In the genomic region with DNA sequence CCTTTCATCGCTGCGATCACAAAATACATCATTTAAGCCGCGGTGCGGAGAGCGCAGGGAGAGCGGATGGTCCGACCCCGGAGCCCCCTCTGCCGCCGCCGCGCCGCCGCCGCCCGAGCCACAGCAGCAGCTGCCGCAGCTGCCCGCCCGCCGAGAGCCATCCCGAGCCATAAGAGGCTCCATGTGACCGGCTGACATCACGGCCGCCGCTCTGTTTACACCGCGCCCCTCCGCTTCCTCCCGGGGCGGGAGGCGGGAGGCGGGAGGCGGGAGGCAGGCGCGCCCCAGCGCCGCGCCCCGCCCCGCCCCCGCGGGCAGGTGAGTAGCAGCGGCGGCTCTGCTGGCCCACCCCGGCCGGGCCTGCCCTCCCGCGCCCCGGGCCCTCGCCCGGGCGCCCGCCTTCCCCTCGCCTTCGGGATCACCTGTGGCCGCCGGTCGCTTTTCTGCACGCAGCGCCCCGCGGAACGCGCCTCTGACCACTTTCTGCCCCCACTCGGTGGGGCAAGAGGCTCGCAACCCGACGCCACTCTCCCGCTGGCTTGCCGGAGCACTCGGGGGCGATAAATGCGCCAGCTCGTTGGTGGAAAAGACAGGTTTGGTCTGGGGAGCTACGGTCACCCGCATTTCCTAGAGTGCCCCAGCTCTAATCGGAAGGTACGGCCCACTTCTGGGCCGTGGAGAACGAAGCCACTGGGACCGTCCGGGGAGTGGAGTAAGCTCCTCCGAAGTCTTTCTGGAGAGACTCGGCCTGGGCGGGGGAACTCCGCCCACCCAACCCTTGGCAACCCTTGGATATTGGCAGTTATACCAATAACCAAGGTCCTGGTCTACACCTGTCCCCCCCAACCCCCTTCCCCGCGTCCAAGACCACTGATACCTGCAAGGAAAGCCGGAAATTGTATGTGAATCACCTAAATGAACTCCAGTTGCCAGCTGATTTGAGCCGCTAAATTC, we compare ENCODE assay signal across 8 cellular contexts.
DNase-seq lines count a peak whose midpoint lies in the region; ATAC-seq, FAIRE-seq and TF ChIP-seq lines count a peak whose summit lies in the region.

No MANE protein-coding gene starts in this region.

- no peaks in the 10 kb centered on the region for H3K9me1 ChIP-seq in endothelial cell of umbilical vein (replicated peaks; ENCODE audit: control insufficient read depth, extremely low read depth, insufficient read depth, low read length)

- CTCF ChIA-PET in endothelial cell of umbilical vein (lab: Charles Lee), result interaction anchor here (0.7 to 6.1 kb wide), 8 partner anchors 13 to 1241 kb away, joined by 3 to 61 read pairs (median 12); no protein-coding TSS in a partner anchor

- dilution Hi-C loops in endothelial cell of umbilical vein (cut with MboI; ENCODE audit: extremely low pct_ligation_motif_present, low sequenced_read_pairs), result no loop called here

- H3K4me3 ChIP-seq in endothelial cell of umbilical vein (replicated peaks in 1 of 3; ENCODE audit: insufficient read depth in 1 of 3, low read depth in 1 of 3, low read length in 3 of 3) (peak overlapping the region; percentile 33 to 83 (median 49)), mucosa of descending colon (peak overlapping the region; percentile 50)

- intact Hi-C loops in endothelial cell of umbilical vein (cut with micrococcal nuclease) (loop anchor here (1.0 to 2.0 kb wide), 7 partner anchors 14 to 442 kb away; no protein-coding TSS in a partner anchor), mucosa of descending colon (cut with DNase I, micrococcal nuclease) (no loop called here)

- H3K4me1 ChIP-seq in endothelial cell of umbilical vein (ENCODE audit: control insufficient read depth, extremely low read depth, insufficient read depth, low read length), result peaks cover 14% of the 10 kb centered on the region
- peaks cover 3% of the 10 kb centered on the region for H3K4me1 ChIP-seq in mucosa of descending colon (ENCODE audit: low read depth)

- H3K9ac ChIP-seq in endothelial cell of umbilical vein (replicated peaks; ENCODE audit: extremely low read depth, insufficient read depth, low read length), result peak overlapping the region; percentile 76

- DNase-seq in Ammon's horn (ENCODE audit: low spot score) (peak; percentile 93), GM19238 (ENCODE audit: insufficient read length, low spot score) (peak; percentile 55), NCI-H82 (lab: John Stamatoyannopoulos, UW) (peak; percentile 92), endothelial cell of umbilical vein (ENCODE audit: low read depth, low spot score) (peak; percentile 74), mucosa of descending colon (peak; percentile 90 to 92 (median 90))
- DNase-seq in activated CD8-positive, alpha-beta memory T cell treated with anti-CD3 and anti-CD28 coated beads, Interleukin-2, amount 50 U/mL, for 4 hours, result peak; percentile 84
- DNase-seq in stimulated activated CD8-positive, alpha-beta memory T cell treated with anti-CD3 and anti-CD28 coated beads, Interleukin-4, amount 100 ng/mL, for 24 hours (ENCODE audit: low read depth), result peak; percentile 74

- peak; percentile 42 for FAIRE-seq in endothelial cell of umbilical vein (lab: Jason Lieb, UNC)

- H3K36me3 ChIP-seq in endothelial cell of umbilical vein (ENCODE audit: control insufficient read depth in 2 of 2, extremely low read depth in 1 of 2, insufficient read depth in 2 of 2, low read length in 2 of 2) (no peaks in the 10 kb centered on the region), mucosa of descending colon (ENCODE audit: low read depth) (no peaks in the 10 kb centered on the region)

- ATAC-seq in HG03442 (IDR thresholded peaks at IDR 0.05; ENCODE audit: unreplicated experiment) (peak; percentile 84), mucosa of descending colon (peak; percentile 93)

- no peaks in the 10 kb centered on the region for H3K9me3 ChIP-seq in endothelial cell of umbilical vein (replicated peaks; ENCODE audit: control insufficient read depth, insufficient read depth, low read length)
- H3K9me3 ChIP-seq in mucosa of descending colon, result no peaks in the 10 kb centered on the region

- H3K27ac ChIP-seq in endothelial cell of umbilical vein (ENCODE audit: insufficient read depth, low read depth, low read length), result peak overlapping the region; percentile 2

- H3K27me3 ChIP-seq in endothelial cell of umbilical vein (ENCODE audit: control insufficient read depth in 2 of 2, insufficient read depth in 2 of 2, low read length in 2 of 2), result no peaks in the 10 kb centered on the region

- H3K79me2 ChIP-seq in endothelial cell of umbilical vein (ENCODE audit: control insufficient read depth, insufficient read depth, low read length), result peaks cover 20% of the 10 kb centered on the region

- BruUV-seq in endothelial cell of umbilical vein (replicated peaks; lab: Mats Ljungman, UMichigan), result TSS peak; percentile 66

- peak overlapping the region; percentile 50 for H3K4me2 ChIP-seq in endothelial cell of umbilical vein (ENCODE audit: insufficient read depth, low read length)

- no peaks in the 10 kb centered on the region for H4K20me1 ChIP-seq in endothelial cell of umbilical vein (replicated peaks; ENCODE audit: control insufficient read depth, extremely low read depth, insufficient read depth, low read length)

- peak overlapping the region; percentile 84 for H2AFZ ChIP-seq in endothelial cell of umbilical vein (ENCODE audit: low read depth, low read length)

- TF ChIP-seq POLR2A in endothelial cell of umbilical vein (IDR thresholded peaks at IDR 0.05; ENCODE audit: low read depth, low read length), result no peak

- POLR2A ChIA-PET in endothelial cell of umbilical vein (lab: Charles Lee), result interaction anchor here (0.8 to 1.3 kb wide), 3 partner anchors 11 to 51 kb away, joined by 3 to 9 read pairs (median 4); no protein-coding TSS in a partner anchor

- peak; percentile 23 to 49 for TF ChIP-seq CTCF in endothelial cell of umbilical vein (IDR thresholded peaks at IDR 0.05; ENCODE audit: extremely low read depth in 1 of 2, insufficient read depth in 1 of 2, low read depth in 1 of 2, low read length in 2 of 2)
- TF ChIP-seq CTCF in mucosa of descending colon (IDR thresholded peaks at IDR 0.05), result no peak

TF ChIP-seq in endothelial cell of umbilical vein, 7 proteins besides CTCF, POLR2A, EP300 and RAD21:
- TF ChIP-seq, protein P1, sequence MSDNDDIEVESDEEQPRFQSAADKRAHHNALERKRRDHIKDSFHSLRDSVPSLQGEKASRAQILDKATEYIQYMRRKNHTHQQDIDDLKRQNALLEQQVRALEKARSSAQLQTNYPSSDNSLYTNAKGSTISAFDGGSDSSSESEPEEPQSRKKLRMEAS (IDR thresholded peaks at IDR 0.05; ENCODE audit: insufficient read depth, insufficient read length), result peak; percentile 82
- no peak for TF ChIP-seq MYC (IDR thresholded peaks at IDR 0.05; ENCODE audit: low read depth, low read length)
- TF ChIP-seq POLR2AphosphoS5 (IDR thresholded peaks at IDR 0.05; ENCODE audit: insufficient read depth, low read depth, low read length), result peak; percentile 41

Comparison
In these comparisons a context has a peak if more than half of its experiments do, and no peak if none do; other contexts are left out.
1. Peak in every context shown above with its lines: DNase-seq, ATAC-seq, H3K4me3 ChIP-seq and H3K27ac ChIP-seq.